In genomic region chr10:122953827-122954730, GRCh38 we compare ENCODE assay signal across 8 cellular contexts. TPM values are rescaled to one million over a fixed set of nuclear protein-coding genes. Genes with fewer than 3 reads are reported as not detected.
DNase-seq lines count a peak whose midpoint lies in the region; ATAC-seq, FAIRE-seq and TF ChIP-seq lines count a peak whose summit lies in the region.

TSS of gene C10orf88 (minus strand) at chr10:122954227. CDS start at chr10:122954178, 49 bp downstream.

- peak within 1 kb of the TSS; percentile 73 to 90 (median 75) for H3K4me3 ChIP-seq in keratinocyte (ENCODE audit: control insufficient read depth in 2 of 3, extremely low read depth in 1 of 3, insufficient read depth in 2 of 3, low read depth in 1 of 3, low read length in 3 of 3)

- no peaks in the 10 kb centered on the region for H3K27me3 ChIP-seq in keratinocyte (ENCODE audit: control insufficient read depth, extremely low read depth, insufficient read depth, low read length)

- peak within 1 kb of the TSS; percentile 100 for H2AFZ ChIP-seq in keratinocyte (ENCODE audit: control insufficient read depth, low read length)

- FAIRE-seq in keratinocyte (lab: Jason Lieb, UNC), result peak; percentile 66

- peak within 1 kb of the TSS; percentile 62 for H3K27ac ChIP-seq in keratinocyte (ENCODE audit: control insufficient read depth, insufficient read depth, low read length)

- H3K9me3 ChIP-seq in keratinocyte (ENCODE audit: control insufficient read depth, low read depth, low read length), result peaks cover 2% of the 10 kb centered on the region

- ATAC-seq in GM19035 (IDR thresholded peaks at IDR 0.05; ENCODE audit: unreplicated experiment) (peak; percentile 98), HG03354 (IDR thresholded peaks at IDR 0.05; ENCODE audit: poor library complexity, severe bottlenecking, unreplicated experiment) (peak; percentile 99)

- dilution Hi-C loops in keratinocyte (cut with MboI; ENCODE audit: extremely low pct_ligation_motif_present, low sequenced_read_pairs), result no loop called here

- H3K9ac ChIP-seq in keratinocyte (ENCODE audit: control insufficient read depth, extremely low read depth, insufficient read depth, low read length), result peak within 1 kb of the TSS; percentile 83

- H3K4me2 ChIP-seq in keratinocyte (ENCODE audit: control insufficient read depth, extremely low read depth, insufficient read depth, low read depth, low read length), result peak within 1 kb of the TSS; percentile 83

- TF ChIP-seq CTCF in AG09319 (IDR thresholded peaks at IDR 0.05; ENCODE audit: low read depth, low read length) (no peak; the same call in 1 of the 2 replicates), keratinocyte (optimal IDR thresholded peaks at IDR 0.05 in 1 of 3, IDR thresholded peaks at IDR 0.05 in 1 of 3, conservative IDR thresholded peaks at IDR 0.05 in 1 of 3; ENCODE audit: extremely low read depth in 1 of 3, insufficient read depth in 2 of 3, low read length in 3 of 3) (no peak)

- DNase-seq in AG09319 (ENCODE audit: extremely low read depth, low read depth), result peak; percentile 99
- DNase-seq in NCI-H446 treated with DMSO at 0.1 percent for 48 hours (lab: John Stamatoyannopoulos, UW), result peak; percentile 91
- peak; percentile 96 for DNase-seq in activated CD4-positive, CD25-positive, alpha-beta regulatory T cell treated with anti-CD3 and anti-CD28 coated beads, Interleukin-2, amount 50 U/mL, for 72 hours
- DNase-seq in cerebellum (ENCODE audit: low spot score), result peak; percentile 95
- DNase-seq in keratinocyte (ENCODE audit: low read depth, low spot score), result peak; percentile 96
- DNase-seq in stimulated activated CD4-positive, alpha-beta T cell treated with anti-CD3 and anti-CD28 coated beads, Interleukin-15, amount 100 ng/mL, for 1 hour (ENCODE audit: low read depth in 1 of 2, low spot score in 1 of 2), result peak; percentile 94 to 96

- H3K36me3 ChIP-seq in keratinocyte (ENCODE audit: control insufficient read depth in 2 of 2, extremely low read depth in 1 of 2, insufficient read depth in 2 of 2, low read length in 2 of 2), result peaks cover 2 to 3% of the 10 kb centered on the region in 2 experiments

- H3K4me1 ChIP-seq in keratinocyte (ENCODE audit: control insufficient read depth, extremely low read depth, insufficient read depth, low read length), result peaks cover 7% of the 10 kb centered on the region

- H3K9me1 ChIP-seq in keratinocyte (ENCODE audit: control insufficient read depth, extremely low read depth, insufficient read depth, low read length), result no peaks in the 10 kb centered on the region

- H3K79me2 ChIP-seq in keratinocyte (ENCODE audit: control insufficient read depth, insufficient read depth, low read length), result peaks cover 8% of the 10 kb centered on the region

- H4K20me1 ChIP-seq in keratinocyte (ENCODE audit: control insufficient read depth, extremely low read depth, insufficient read depth, low read length), result no peaks in the 10 kb centered on the region

RNA-seq across cellular contexts. Expression of gene C10orf88, which starts in this region (rescaled TPM):
- 15.9 TPM for total RNA-seq in cerebellum
- polyA plus RNA-seq in keratinocyte, result 4.5 to 8.4 TPM (median 5.2 TPM) in 3 replicates
- polyA plus RNA-seq in keratinocyte (2011; ENCODE audit: low read depth), result 5.4 TPM
- polyA plus RNA-seq in keratinocyte (2011; cell fraction: cytosol; rRNA removed), result 2.9 and 5.4 TPM in 2 replicates
- polyA plus RNA-seq in keratinocyte (2011; cell fraction: nucleus; rRNA removed), result 9.8 and 13.7 TPM in 2 replicates
- 6.5 and 6.8 TPM in 2 replicates for polyA plus RNA-seq in keratinocyte (2012; ENCODE audit: low replicate concordance)
- polyA minus RNA-seq in keratinocyte, result 3.8 to 16.1 TPM (median 5.8 TPM) in 3 replicates
- polyA minus RNA-seq in keratinocyte (2011; cell fraction: cytosol; rRNA and poly(A)+ RNA removed), result 2.5 TPM
- polyA minus RNA-seq in keratinocyte (2011; cell fraction: nucleus; rRNA and poly(A)+ RNA removed), result 9.1 and 11.6 TPM in 2 replicates

Comparison
In these comparisons a context has a peak if more than half of its experiments do, and no peak if none do; other contexts are left out.
1. Peak in every context shown above with its lines: DNase-seq, ATAC-seq, H3K4me3 ChIP-seq and H3K27ac ChIP-seq.